Comparison of ENCODE assay signal across 8 cellular contexts in the genomic region with DNA sequence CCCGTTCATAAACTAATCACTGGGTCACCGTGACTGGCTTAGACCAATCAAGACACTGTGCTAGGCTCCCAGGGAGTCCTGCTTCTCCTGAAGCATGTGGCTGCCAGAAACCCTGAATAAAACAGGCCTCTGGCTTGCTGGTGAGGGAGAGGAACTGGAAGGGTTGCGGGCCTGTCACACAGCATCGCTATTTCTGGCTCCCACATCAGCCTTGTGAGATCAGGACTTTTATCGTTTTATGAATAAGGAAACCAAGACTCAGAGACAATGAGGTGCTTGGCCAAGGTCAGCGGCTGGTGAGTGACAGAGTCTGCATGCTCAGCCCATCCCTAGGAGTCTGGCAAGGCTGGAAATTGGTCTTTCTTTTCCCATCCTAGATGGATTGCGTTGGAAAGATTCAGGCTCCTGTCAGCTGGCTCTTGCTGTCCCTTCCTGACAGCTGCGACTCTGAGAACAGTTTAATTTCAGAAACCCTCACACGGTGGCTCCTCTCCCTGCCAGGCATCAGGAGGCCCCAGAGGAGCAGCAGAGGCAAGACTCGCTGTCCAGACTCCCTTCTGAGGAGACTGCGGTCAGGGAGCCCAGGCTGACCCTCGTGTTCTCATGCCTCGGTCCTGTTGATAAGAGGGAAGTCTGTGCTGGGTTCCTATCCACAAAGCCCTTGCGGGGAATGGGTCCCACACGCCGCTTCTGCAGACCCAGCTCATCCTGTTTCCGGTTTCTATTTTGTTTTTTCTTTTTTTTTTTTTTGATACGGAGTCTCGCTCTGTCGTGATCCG.
DNase-seq lines count a peak whose midpoint lies in the region; ATAC-seq and TF ChIP-seq lines count a peak whose summit lies in the region.

No MANE protein-coding gene starts in this region.

- H3K79me2 ChIP-seq in PC-9 (ENCODE audit: low read depth) = no peaks in the 10 kb centered on the region

- WGBS in spleen, 5 donors = 21 to 46% (median 26%) methylated on average over 19 to 21 of the region's 21 CpGs

- no peak overlapping the region for H3K4me3 ChIP-seq in PC-9
- peak overlapping the region in 7 of 8 donors; percentile 15 to 55 (median 29) for H3K4me3 ChIP-seq in spleen

- POLR2A ChIA-PET in PC-9 (lab: Charles Lee; ENCODE audit: unreplicated experiment) = interaction anchor here (0.7 kb wide), 1 partner anchor 108 kb away, joined by 6 read pairs; a partner anchor contains a TSS

- no peak overlapping the region for H3K4me2 ChIP-seq in PC-9

- H3K9me3 ChIP-seq in PC-9 (ENCODE audit: insufficient read depth, low read depth) (0 out of 2 replicates have a peak, but pooled peaks cover 3% of the 10 kb centered on the region), spleen (peaks cover 2 to 20% (median 12%) of the 10 kb centered on the region in 8 donors)

- peaks cover 8% of the 10 kb centered on the region; the same call in 1 of the 2 replicates for H3F3A ChIP-seq in PC-9 (ENCODE audit: insufficient read depth, low read depth)

- H3K27ac ChIP-seq in PC-9 = no peak overlapping the region
- H3K27ac ChIP-seq in spleen = peak overlapping the region in 5 of 8 donors; percentile 44 to 68 (median 61)

- H3K4me1 ChIP-seq in PC-9 (replicated peaks; ENCODE audit: insufficient read depth) = 0 out of 2 replicates have a peak, but pooled peaks cover 10% of the 10 kb centered on the region
- peaks cover 4 to 31% (median 10%) of the 10 kb centered on the region in 6 donors for H3K4me1 ChIP-seq in spleen

- CTCF ChIA-PET in PC-9 (lab: Charles Lee) = interaction anchor here (1.5 kb wide), 1 partner anchor 36 kb away, joined by 3 read pairs; no protein-coding TSS in a partner anchor

- TF ChIP-seq CTCF in PC-9 (conservative IDR thresholded peaks at IDR 0.05) (no peak), spleen (IDR thresholded peaks at IDR 0.05 in 8 of 11, conservative IDR thresholded peaks at IDR 0.05 in 3 of 11) (no peak)

- intact Hi-C loops in PC-9 (cut with micrococcal nuclease; ENCODE audit: unreplicated experiment) (no loop called here), spleen (cut with DNase I; ENCODE audit: low total_unique reads) (no loop called here)

- H4K20me1 ChIP-seq in PC-9 (ENCODE audit: insufficient read depth) = no peaks in the 10 kb centered on the region

- BruUV-seq in PC-9 (replicated peaks; lab: Mats Ljungman, UMichigan) = TSS peak; percentile 91

- peak; percentile 21 for ATAC-seq in GM18909 (IDR thresholded peaks at IDR 0.05; ENCODE audit: poor library complexity, unreplicated experiment)

- H3K36me3 ChIP-seq in PC-9 (ENCODE audit: low read depth) (no peaks in the 10 kb centered on the region), spleen (no peaks in the 10 kb centered on the region)

- no peaks in the 10 kb centered on the region for H3K9me2 ChIP-seq in PC-9 (ENCODE audit: insufficient read depth)

- DNase-seq in PC-9 (no peak), fibroblast of peridontal ligament (ENCODE audit: extremely low read depth) (peak; percentile 15), spleen (no peak), DMS 273 treated with DMSO at 0.1 percent for 48 hours (lab: John Stamatoyannopoulos, UW) (no peak), DMS153 (lab: John Stamatoyannopoulos, UW) (no peak), NCI-H2227 (lab: John Stamatoyannopoulos, UW; ENCODE audit: unreplicated experiment) (no peak), epidermal melanocyte (ENCODE audit: insufficient read length, low spot score) (no peak)

- no peak for TF ChIP-seq POLR2A in spleen (IDR thresholded peaks at IDR 0.05)

- no peak overlapping the region for H2AFZ ChIP-seq in PC-9

- H3K27me3 ChIP-seq in PC-9 (ENCODE audit: insufficient read depth, low read depth) (no peaks in the 10 kb centered on the region), spleen (replicated peaks in 1 of 7) (peaks cover 0 to 2% (median 0%) of the 10 kb centered on the region in 7 donors)
